Comparison of ENCODE assay signal across 13 cellular contexts in the genomic region with DNA sequence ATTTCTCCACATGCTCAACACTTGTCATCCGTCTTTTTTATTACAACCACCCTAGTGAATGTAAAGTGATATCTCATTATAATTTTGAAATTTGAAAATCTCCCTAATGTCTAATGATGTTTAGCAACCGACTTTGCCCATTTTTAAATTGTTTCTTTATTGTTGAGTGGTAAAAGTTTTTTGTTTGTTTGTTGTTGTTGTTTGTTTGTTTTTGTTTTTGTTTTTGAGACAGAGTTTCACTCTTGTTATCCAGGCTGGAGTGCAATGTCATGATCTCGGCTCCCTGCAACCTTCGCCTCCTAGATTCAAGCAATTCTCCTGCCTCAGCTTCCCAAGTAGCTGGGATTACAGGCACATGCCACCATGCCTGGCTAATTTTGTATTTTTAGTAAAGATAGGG. TPM values are rescaled to one million over a fixed set of nuclear protein-coding genes. Genes with fewer than 3 reads are reported as not detected.
"Had no signal": no experiment of that assay in that cellular context is flagged by ENCODE, and none has a peak within 500 bp of the region (broad histone marks: within the 10 kb centered on the region; RNA-seq: fewer than 3 reads in every experiment).

No MANE protein-coding gene starts in this region.

RNA-seq across cellular contexts. Expression of a gene that starts 53.8 kb away (rescaled TPM):
- total RNA-seq: stomach, subcutaneous adipose tissue, suprapubic skin, thoracic aorta, thyroid gland, tibial nerve, transverse colon, upper lobe of left lung, upper lobe of right lung, ureter, urinary bladder, uterus, vagina had no signal
- polyA plus RNA-seq: stomach, urinary bladder had no signal
